16 cellular contexts compared by ENCODE assay signal in the genomic region with DNA sequence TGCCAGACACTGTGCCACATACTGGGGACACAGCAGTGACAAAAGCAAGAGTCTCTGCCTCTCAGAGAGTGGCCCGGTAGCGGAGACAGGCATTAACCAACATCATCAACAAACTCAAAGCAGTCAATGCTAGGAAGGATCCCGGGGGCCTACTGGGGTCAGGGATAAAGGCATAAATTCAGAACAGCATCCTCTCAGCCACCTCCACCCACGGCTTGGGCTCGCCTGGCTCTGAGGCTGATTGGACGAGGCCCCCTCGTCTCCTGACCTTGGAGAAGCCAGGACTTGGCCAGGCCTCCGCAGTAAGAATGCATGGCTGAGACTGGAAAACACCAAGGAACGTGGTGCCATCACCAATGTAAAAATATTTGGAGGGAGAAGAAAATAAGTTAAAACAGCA.
DNase-seq lines count a peak whose midpoint lies in the region; ATAC-seq and TF ChIP-seq lines count a peak whose summit lies in the region.
"Had no signal": no experiment of that assay in that cellular context is flagged by ENCODE, and none has a peak within 500 bp of the region (broad histone marks: within the 10 kb centered on the region; RNA-seq: fewer than 3 reads in every experiment).

No MANE protein-coding gene starts in this region.

- TF ChIP-seq POLR2A in ovary (IDR thresholded peaks at IDR 0.05) = no peak

- H3K27ac ChIP-seq in WERI-Rb-1 = no peak overlapping the region
- no peak overlapping the region for H3K27ac ChIP-seq in coronary artery
- H3K27ac ChIP-seq in ovary = peak overlapping the region in 1 of 2 donors; percentile 78
- H3K27ac ChIP-seq: BLaER1 had no signal

- H3K27me3 ChIP-seq in WERI-Rb-1 (ENCODE audit: insufficient read depth, low read depth, severe bottlenecking) (no peaks in the 10 kb centered on the region), ovary (no peaks in the 10 kb centered on the region)
- H3K27me3 ChIP-seq: BLaER1 had no signal

- no peaks in the 10 kb centered on the region for H3K9me3 Mint-ChIP-seq in HFFc6
- H3K9me3 Mint-ChIP-seq: CD8-positive, alpha-beta memory T cell; IgD-negative memory B cell had no signal

- ATAC-seq in HG02852 (IDR thresholded peaks at IDR 0.05; ENCODE audit: unreplicated experiment) (no peak), HG03135 (IDR thresholded peaks at IDR 0.05; ENCODE audit: unreplicated experiment) (no peak)

- peaks cover 22% of the 10 kb centered on the region for H3K4me1 ChIP-seq in ovary (ENCODE audit: insufficient read depth)
- H3K4me1 ChIP-seq: Caco-2 had no signal

- TF ChIP-seq CTCF in HFFc6 (IDR thresholded peaks at IDR 0.05) = no peak
- TF ChIP-seq CTCF in WERI-Rb-1 (IDR thresholded peaks at IDR 0.05; ENCODE audit: low read depth, low read length) = no peak
- TF ChIP-seq CTCF in coronary artery (IDR thresholded peaks at IDR 0.05) = no peak
- no peak for TF ChIP-seq CTCF in ovary (IDR thresholded peaks at IDR 0.05)
- no peak for TF ChIP-seq CTCF in GM10266 (IDR thresholded peaks at IDR 0.05; ENCODE audit: control insufficient read depth, insufficient read depth, low read depth, missing control alignments)

- H3K36me3 ChIP-seq in WERI-Rb-1 (no peaks in the 10 kb centered on the region), ovary (no peaks in the 10 kb centered on the region)
- H3K36me3 ChIP-seq: BLaER1 had no signal

- peaks cover 3% of the 10 kb centered on the region for H3K27me3 Mint-ChIP-seq in HFFc6 (ENCODE audit: insufficient read depth)

- intact Hi-C loops in ovary (cut with DNase I) = loop anchor here in 2 of 4 donors (10.0 kb wide), 1 partner anchor 138 kb away; no protein-coding TSS in a partner anchor

- H3K4me3 Mint-ChIP-seq in HFFc6 = no peak overlapping the region
- H3K4me3 Mint-ChIP-seq: CD8-positive, alpha-beta memory T cell; IgD-negative memory B cell had no signal

- 12 to 30% (median 15%) methylated on average over 9 of the region's 9 CpGs for WGBS in ovary, 3 donors

- H3K9me3 ChIP-seq in WERI-Rb-1 (ENCODE audit: severe bottlenecking) (no peaks in the 10 kb centered on the region), ovary (no peaks in the 10 kb centered on the region)
- H3K9me3 ChIP-seq: BLaER1, Caco-2 had no signal

- peaks cover 78% of the 10 kb centered on the region for H3K4me1 Mint-ChIP-seq in HFFc6 (ENCODE audit: low read depth)
- H3K4me1 Mint-ChIP-seq: CD8-positive, alpha-beta memory T cell had no signal

- peaks cover 27% of the 10 kb centered on the region for H3K36me3 Mint-ChIP-seq in HFFc6 (ENCODE audit: low read depth)
- H3K36me3 Mint-ChIP-seq: CD8-positive, alpha-beta memory T cell; IgD-negative memory B cell had no signal

- H3K27ac Mint-ChIP-seq in HFFc6 = peak overlapping the region; percentile 77
- H3K27ac Mint-ChIP-seq: CD8-positive, alpha-beta memory T cell had no signal

- H3K4me3 ChIP-seq in WERI-Rb-1 (ENCODE audit: low read depth, low read length) (no peak overlapping the region), coronary artery (no peak overlapping the region), ovary (no peak overlapping the region)
- H3K4me3 ChIP-seq: BLaER1 had no signal

- TF ChIP-seq EP300 in ovary (IDR thresholded peaks at IDR 0.05) = no peak

- DNase-seq in HFFc6 (no peak), WERI-Rb-1 (peak; percentile 1), coronary artery (ENCODE audit: low spot score) (peak; percentile 46), ovary (peak; percentile 57 to 79 (median 76)), GM10266 (ENCODE audit: extremely low spot score) (no peak), NCI-H1694 (lab: John Stamatoyannopoulos, UW) (no peak)
- DNase-seq: AML-193; CD8-positive, alpha-beta memory T cell; DND-41; GDM1; HCEC 1CT had no signal

Comparison
In these comparisons a context has a peak if more than half of its experiments do, and no peak if none do; other contexts are left out.
1. DNase-seq: peak in WERI-Rb-1 (single experiment), coronary artery (single experiment) and ovary (5 of 5); none in HFFc6 (single experiment), GM10266 (single experiment) and NCI-H1694 (single experiment).